ENCODE assay signal across 18 cellular contexts in genomic region chr11:73265278-73265810, GRCh38. TPM values are rescaled to one million over a fixed set of nuclear protein-coding genes. Genes with fewer than 3 reads are reported as not detected.
"Had no signal": no experiment of that assay in that cellular context is flagged by ENCODE, and none has a peak within 500 bp of the region (broad histone marks: within the 10 kb centered on the region; RNA-seq: fewer than 3 reads in every experiment).

No MANE protein-coding gene starts in this region.

- H3K36me3 ChIP-seq: gastrocnemius medialis, neutrophil, upper lobe of right lung had no signal

- H3K4me3 ChIP-seq: gastrocnemius medialis, mucosa of descending colon, SK-N-MC had no signal

- H3K9me3 ChIP-seq: gastrocnemius medialis, mucosa of descending colon, neutrophil, upper lobe of right lung had no signal

- DNase-seq: activated CD4-positive, alpha-beta T cell treated with anti-CD3 and anti-CD28 coated beads for 1 hour; activated CD4-positive, alpha-beta T cell treated with anti-CD3 and anti-CD28 coated beads, Interleukin-2, amount 50 U/mL, for 4 hours; activated gamma-delta T cell; activated T-cell treated with anti-CD3 and anti-CD28 coated beads, Interleukin-2, amount 50 U/mL, for 48 hours; cortex of kidney; effector memory CD4-positive, alpha-beta T cell; naive thymus-derived CD8-positive, alpha-beta T cell; stimulated activated CD4-positive, alpha-beta T cell treated with anti-CD3 and anti-CD28 coated beads, Interleukin-4, amount 100 ng/mL, for 24 hours; stimulated activated naive CD4-positive, alpha-beta T cell treated with Interleukin-2 at 50 U/mL for 16 hours; upper lobe of right lung had no signal

- H3K9me3 Mint-ChIP-seq: activated naive CD4-positive, alpha-beta T cell treated with anti-CD3 and anti-CD28 coated beads, Interleukin-2, amount 50 U/mL, for 72 hours; central memory CD8-positive, alpha-beta T cell; naive thymus-derived CD8-positive, alpha-beta T cell had no signal

- H3K27ac ChIP-seq: neutrophil, SK-N-MC, skin epidermis, upper lobe of right lung had no signal

- ATAC-seq: naive thymus-derived CD8-positive, alpha-beta T cell had no signal

- H3K4me3 Mint-ChIP-seq: central memory CD8-positive, alpha-beta T cell; naive thymus-derived CD8-positive, alpha-beta T cell had no signal

- H3K4me1 Mint-ChIP-seq: central memory CD8-positive, alpha-beta T cell had no signal

- H3K36me3 Mint-ChIP-seq: activated naive CD4-positive, alpha-beta T cell treated with anti-CD3 and anti-CD28 coated beads, Interleukin-2, amount 50 U/mL, for 72 hours; brain; naive thymus-derived CD8-positive, alpha-beta T cell had no signal

- H3K27ac Mint-ChIP-seq: activated naive CD4-positive, alpha-beta T cell treated with anti-CD3 and anti-CD28 coated beads, Interleukin-2, amount 50 U/mL, for 72 hours had no signal

RNA-seq across cellular contexts. Expression of gene P2RY6, which starts 6.8 kb away (rescaled TPM):
- total RNA-seq: activated naive CD4-positive, alpha-beta T cell treated with anti-CD3 and anti-CD28 coated beads, Interleukin-2, amount 50 U/mL, for 72 hours had no signal
- polyA plus RNA-seq: naive thymus-derived CD8-positive, alpha-beta T cell had no signal

RNA-seq across cellular contexts. Expression of gene ARHGEF17, which starts 42.7 kb away (rescaled TPM):
- total RNA-seq: naive thymus-derived CD8-positive, alpha-beta T cell had no signal

RNA-seq across cellular contexts. Expression of gene P2RY2, which starts 47.3 kb away (rescaled TPM):
- total RNA-seq: activated naive CD4-positive, alpha-beta T cell treated with anti-CD3 and anti-CD28 coated beads, Interleukin-2, amount 50 U/mL, for 72 hours; naive thymus-derived CD8-positive, alpha-beta T cell had no signal
- polyA plus RNA-seq: naive thymus-derived CD8-positive, alpha-beta T cell had no signal
